ENCODE assay signal across 20 cellular contexts in the genomic region with DNA sequence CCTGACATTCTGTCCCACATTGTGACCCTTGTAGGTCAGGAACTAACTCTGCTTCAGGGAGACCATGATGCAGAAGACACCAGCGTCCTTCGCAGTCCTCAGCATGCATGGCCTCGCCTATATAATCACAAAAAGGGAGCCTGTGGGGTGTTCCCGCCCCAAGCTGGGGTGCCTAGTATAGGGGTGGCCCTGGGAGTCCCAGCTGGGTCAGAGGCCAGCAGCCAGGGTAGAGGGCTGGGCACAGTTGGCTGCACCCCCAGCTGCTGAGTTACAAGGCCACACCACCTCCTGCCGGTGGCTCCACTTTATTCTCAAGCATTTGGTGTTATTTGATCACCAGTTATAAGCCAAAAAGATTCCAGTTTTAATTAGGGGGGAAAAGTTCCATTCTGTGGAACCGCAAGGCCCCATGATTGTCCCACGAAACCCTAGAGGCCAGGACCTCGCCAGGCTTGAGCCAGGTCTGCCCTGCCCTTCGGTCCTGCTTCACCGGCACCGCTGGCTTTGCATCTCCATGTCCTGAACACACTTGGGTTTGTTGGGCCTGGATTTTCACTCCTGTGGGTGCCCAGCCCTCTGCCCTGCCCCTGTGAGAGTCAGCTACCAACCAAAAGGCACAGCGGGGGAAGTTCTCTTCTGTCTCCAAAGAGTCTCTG. TPM values are rescaled to one million over a fixed set of nuclear protein-coding genes. Genes with fewer than 3 reads are reported as not detected.
DNase-seq lines count a peak whose midpoint lies in the region; ATAC-seq, FAIRE-seq and TF ChIP-seq lines count a peak whose summit lies in the region.
"Had no signal": no experiment of that assay in that cellular context is flagged by ENCODE, and none has a peak within 500 bp of the region (broad histone marks: within the 10 kb centered on the region; RNA-seq: fewer than 3 reads in every experiment).

No MANE protein-coding gene starts in this region.

- H3K27ac ChIP-seq in RWPE2 (ENCODE audit: poor library complexity, severe bottlenecking), result peak overlapping the region; percentile 0
- H3K27ac ChIP-seq in keratinocyte (ENCODE audit: control insufficient read depth, insufficient read depth, low read length), result no peak overlapping the region
- no peak overlapping the region for H3K27ac ChIP-seq in MM.1S (ENCODE audit: low read length)
- H3K27ac ChIP-seq: C4-2B, thyroid gland had no signal

- H3K9me3 ChIP-seq in RWPE2 (ENCODE audit: severe bottlenecking) (peaks cover 4% of the 10 kb centered on the region), keratinocyte (ENCODE audit: control insufficient read depth, low read depth, low read length) (no peaks in the 10 kb centered on the region), MM.1S (replicated peaks; ENCODE audit: insufficient read depth, low read length) (no peaks in the 10 kb centered on the region)
- H3K9me3 ChIP-seq: esophagus squamous epithelium, SK-N-SH, thyroid gland had no signal

- H3K9me3 Mint-ChIP-seq in activated CD8-positive, alpha-beta T cell treated with anti-CD3 and anti-CD28 coated beads for 36 hours, result no peaks in the 10 kb centered on the region
- no peaks in the 10 kb centered on the region for H3K9me3 Mint-ChIP-seq in activated CD8-positive, alpha-beta T cell treated with anti-CD3 and anti-CD28 coated beads, Interleukin-2, amount 10 ng/mL, durations not matched to agents 7 days and 5 days (ENCODE audit: insufficient read depth)
- H3K9me3 Mint-ChIP-seq in stimulated activated effector memory CD8-positive, alpha-beta T cell treated with anti-CD3 and anti-CD28 coated beads, Interleukin-12 subunit alpha, Interleukin-12 subunit beta, amount 100 ng/mL, for 72 hours, result no peaks in the 10 kb centered on the region
- H3K9me3 Mint-ChIP-seq: HFFc6 had no signal

- dilution Hi-C loops in keratinocyte (cut with MboI; ENCODE audit: extremely low pct_ligation_motif_present, low sequenced_read_pairs), result no loop called here

- H3K27me3 ChIP-seq in RWPE2 (ENCODE audit: insufficient read depth, poor library complexity, severe bottlenecking) (no peaks in the 10 kb centered on the region), keratinocyte (ENCODE audit: control insufficient read depth, extremely low read depth, insufficient read depth, low read length) (no peaks in the 10 kb centered on the region), MM.1S (replicated peaks; ENCODE audit: insufficient read depth, low read length) (no peaks in the 10 kb centered on the region)
- H3K27me3 ChIP-seq: esophagus squamous epithelium, thyroid gland had no signal

- no peak for TF ChIP-seq CTCF in activated CD8-positive, alpha-beta T cell treated with anti-CD3 and anti-CD28 coated beads for 36 hours (IDR thresholded peaks at IDR 0.05)
- TF ChIP-seq CTCF in RWPE2 (IDR thresholded peaks at IDR 0.05; ENCODE audit: poor library complexity, severe bottlenecking) (no peak), keratinocyte (optimal IDR thresholded peaks at IDR 0.05 in 1 of 3, IDR thresholded peaks at IDR 0.05 in 1 of 3, conservative IDR thresholded peaks at IDR 0.05 in 1 of 3; ENCODE audit: extremely low read depth in 1 of 3, insufficient read depth in 2 of 3, low read length in 3 of 3) (peak in 1 of 3 experiments; percentile 21), MM.1S (IDR thresholded peaks at IDR 0.05; ENCODE audit: low read length) (no peak)

- no peaks in the 10 kb centered on the region for H3F3A ChIP-seq in MM.1S (ENCODE audit: insufficient read depth, low read length)

- peaks cover 13% of the 10 kb centered on the region for H3K4me1 ChIP-seq in RWPE2 (ENCODE audit: insufficient read depth, poor library complexity, severe bottlenecking)
- peaks cover 28% of the 10 kb centered on the region for H3K4me1 ChIP-seq in keratinocyte (ENCODE audit: control insufficient read depth, extremely low read depth, insufficient read depth, low read length)
- H3K4me1 ChIP-seq in MM.1S (ENCODE audit: low read length), result no peaks in the 10 kb centered on the region

- H3K4me1 Mint-ChIP-seq in activated CD8-positive, alpha-beta T cell treated with anti-CD3 and anti-CD28 coated beads for 36 hours (ENCODE audit: low read depth), result peaks cover 11% of the 10 kb centered on the region
- peaks cover 7% of the 10 kb centered on the region for H3K4me1 Mint-ChIP-seq in activated CD8-positive, alpha-beta T cell treated with anti-CD3 and anti-CD28 coated beads, Interleukin-2, amount 10 ng/mL, durations not matched to agents 7 days and 5 days (ENCODE audit: low read depth)
- no peaks in the 10 kb centered on the region for H3K4me1 Mint-ChIP-seq in stimulated activated effector memory CD8-positive, alpha-beta T cell treated with anti-CD3 and anti-CD28 coated beads, Interleukin-12 subunit alpha, Interleukin-12 subunit beta, amount 100 ng/mL, for 72 hours

- H3K27ac Mint-ChIP-seq in activated CD8-positive, alpha-beta T cell treated with anti-CD3 and anti-CD28 coated beads for 36 hours, result no peak overlapping the region
- H3K27ac Mint-ChIP-seq in activated CD8-positive, alpha-beta T cell treated with anti-CD3 and anti-CD28 coated beads, Interleukin-2, amount 10 ng/mL, durations not matched to agents 7 days and 5 days, result no peak overlapping the region
- H3K27ac Mint-ChIP-seq in stimulated activated effector memory CD8-positive, alpha-beta T cell treated with anti-CD3 and anti-CD28 coated beads, Interleukin-12 subunit alpha, Interleukin-12 subunit beta, amount 100 ng/mL, for 72 hours, result peak overlapping the region; percentile 17
- H3K27ac Mint-ChIP-seq: HFFc6 had no signal

- FAIRE-seq in keratinocyte (lab: Jason Lieb, UNC), result no peak
- FAIRE-seq: A204.1, astrocyte, TTC549 had no signal

- H4K20me1 ChIP-seq in keratinocyte (ENCODE audit: control insufficient read depth, extremely low read depth, insufficient read depth, low read length) (no peaks in the 10 kb centered on the region), MM.1S (ENCODE audit: insufficient read depth, low read length) (no peaks in the 10 kb centered on the region)

- POLR2A ChIA-PET in activated CD8-positive, alpha-beta T cell treated with anti-CD3 and anti-CD28 coated beads for 36 hours (lab: Charles Lee), result interaction anchor here (0.8 kb wide), 1 partner anchor 37 kb away, joined by 3 read pairs; no protein-coding TSS in a partner anchor
- POLR2A ChIA-PET in activated CD8-positive, alpha-beta T cell treated with anti-CD3 and anti-CD28 coated beads, Interleukin-2, amount 10 ng/mL, durations not matched to agents 7 days and 5 days (lab: Charles Lee), result no interaction called here

- H3K27me3 Mint-ChIP-seq in activated CD8-positive, alpha-beta T cell treated with anti-CD3 and anti-CD28 coated beads for 36 hours, result no peaks in the 10 kb centered on the region
- no peaks in the 10 kb centered on the region for H3K27me3 Mint-ChIP-seq in activated CD8-positive, alpha-beta T cell treated with anti-CD3 and anti-CD28 coated beads, Interleukin-2, amount 10 ng/mL, durations not matched to agents 7 days and 5 days (ENCODE audit: low read depth)

- peak; percentile 0 for DNase-seq in activated CD8-positive, alpha-beta T cell treated with anti-CD3 and anti-CD28 coated beads for 36 hours
- DNase-seq in activated CD8-positive, alpha-beta T cell treated with anti-CD3 and anti-CD28 coated beads, Interleukin-2, amount 10 ng/mL, durations not matched to agents 7 days and 5 days, result no peak
- DNase-seq in RWPE2 (ENCODE audit: low spot score) (peak; percentile 41), keratinocyte (ENCODE audit: low read depth, low spot score) (no peak), GM19240 (ENCODE audit: insufficient read length, low spot score) (no peak), MM.1S (no peak)
- DNase-seq in stimulated activated effector memory CD8-positive, alpha-beta T cell treated with anti-CD3 and anti-CD28 coated beads, Interleukin-12 subunit alpha, Interleukin-12 subunit beta, amount 100 ng/mL, for 72 hours (ENCODE audit: low spot score in 2 of 2), result no peak
- DNase-seq: DMS153; esophagus squamous epithelium; HFFc6; NCI-H2171; PC-3; SK-N-SH; stimulated activated CD4-positive, alpha-beta T cell treated with anti-CD3 and anti-CD28 coated beads, Interleukin-2, amount 100 ng/mL, for 48 hours had no signal

- CTCF ChIA-PET in activated CD8-positive, alpha-beta T cell treated with anti-CD3 and anti-CD28 coated beads for 36 hours (lab: Charles Lee), result interaction anchor here (1.3 kb wide), 1 partner anchor 41 kb away, joined by 4 read pairs; no protein-coding TSS in a partner anchor
- CTCF ChIA-PET in activated CD8-positive, alpha-beta T cell treated with anti-CD3 and anti-CD28 coated beads, Interleukin-2, amount 10 ng/mL, durations not matched to agents 7 days and 5 days (lab: Charles Lee), result interaction anchor here (0.9 kb wide), 1 partner anchor 14 kb away, joined by 4 read pairs; no protein-coding TSS in a partner anchor

- no peak overlapping the region for H3K4me3 ChIP-seq in RWPE2 (ENCODE audit: severe bottlenecking)
- H3K4me3 ChIP-seq in keratinocyte (ENCODE audit: control insufficient read depth in 2 of 3, extremely low read depth in 1 of 3, insufficient read depth in 2 of 3, low read depth in 1 of 3, low read length in 3 of 3), result peak overlapping the region in 1 of 3 experiments; percentile 27
- H3K4me3 ChIP-seq in MM.1S (ENCODE audit: low read length), result no peak overlapping the region
- H3K4me3 ChIP-seq: esophagus squamous epithelium, thyroid gland had no signal

- H3K9ac ChIP-seq in keratinocyte (ENCODE audit: control insufficient read depth, extremely low read depth, insufficient read depth, low read length) (no peak overlapping the region), MM.1S (ENCODE audit: low read length) (no peak overlapping the region)
- H3K9ac ChIP-seq: SK-N-SH had no signal

- peak overlapping the region; percentile 82 for H2AFZ ChIP-seq in keratinocyte (ENCODE audit: control insufficient read depth, low read length)
- H2AFZ ChIP-seq in MM.1S (ENCODE audit: low read length), result no peak overlapping the region

- no peak overlapping the region for H3K4me3 Mint-ChIP-seq in activated CD8-positive, alpha-beta T cell treated with anti-CD3 and anti-CD28 coated beads for 36 hours
- H3K4me3 Mint-ChIP-seq in activated CD8-positive, alpha-beta T cell treated with anti-CD3 and anti-CD28 coated beads, Interleukin-2, amount 10 ng/mL, durations not matched to agents 7 days and 5 days, result no peak overlapping the region
- no peak overlapping the region for H3K4me3 Mint-ChIP-seq in stimulated activated effector memory CD8-positive, alpha-beta T cell treated with anti-CD3 and anti-CD28 coated beads, Interleukin-12 subunit alpha, Interleukin-12 subunit beta, amount 100 ng/mL, for 72 hours
- H3K4me3 Mint-ChIP-seq: HFFc6 had no signal

- no peak for ATAC-seq in activated CD8-positive, alpha-beta T cell treated with anti-CD3 and anti-CD28 coated beads for 36 hours
- ATAC-seq in activated CD8-positive, alpha-beta T cell treated with anti-CD3 and anti-CD28 coated beads, Interleukin-2, amount 10 ng/mL, durations not matched to agents 7 days and 5 days, result no peak
- ATAC-seq in RWPE2 (ENCODE audit: low read depth) (no peak), HG02759 (IDR thresholded peaks at IDR 0.05; ENCODE audit: unreplicated experiment) (no peak)
- ATAC-seq in stimulated activated effector memory CD8-positive, alpha-beta T cell treated with anti-CD3 and anti-CD28 coated beads, Interleukin-12 subunit alpha, Interleukin-12 subunit beta, amount 100 ng/mL, for 72 hours, result no peak
- ATAC-seq: PC-3 had no signal

- H3K4me2 ChIP-seq in keratinocyte (ENCODE audit: control insufficient read depth, extremely low read depth, insufficient read depth, low read depth, low read length), result peak overlapping the region; percentile 62
- H3K4me2 ChIP-seq in MM.1S (ENCODE audit: low read depth, low read length), result no peak overlapping the region
- H3K4me2 ChIP-seq: SK-N-SH had no signal

- H3K36me3 Mint-ChIP-seq in activated CD8-positive, alpha-beta T cell treated with anti-CD3 and anti-CD28 coated beads for 36 hours (ENCODE audit: low read depth), result peaks cover 1% of the 10 kb centered on the region
- no peaks in the 10 kb centered on the region for H3K36me3 Mint-ChIP-seq in activated CD8-positive, alpha-beta T cell treated with anti-CD3 and anti-CD28 coated beads, Interleukin-2, amount 10 ng/mL, durations not matched to agents 7 days and 5 days (ENCODE audit: low read depth)
- no peaks in the 10 kb centered on the region for H3K36me3 Mint-ChIP-seq in stimulated activated effector memory CD8-positive, alpha-beta T cell treated with anti-CD3 and anti-CD28 coated beads, Interleukin-12 subunit alpha, Interleukin-12 subunit beta, amount 100 ng/mL, for 72 hours

- H3K9me1 ChIP-seq in keratinocyte (ENCODE audit: control insufficient read depth, extremely low read depth, insufficient read depth, low read length), result no peaks in the 10 kb centered on the region

- no peaks in the 10 kb centered on the region for H3K79me2 ChIP-seq in keratinocyte (ENCODE audit: control insufficient read depth, insufficient read depth, low read length)
- no peaks in the 10 kb centered on the region for H3K79me2 ChIP-seq in MM.1S (ENCODE audit: low read length)

- no peaks in the 10 kb centered on the region for H3K9me2 ChIP-seq in MM.1S (replicated peaks; ENCODE audit: insufficient read depth, low read length)
- H3K9me2 ChIP-seq: SK-N-SH had no signal

- intact Hi-C loops in activated CD8-positive, alpha-beta T cell treated with anti-CD3 and anti-CD28 coated beads for 36 hours (cut with micrococcal nuclease), result no loop called here

- H3K36me3 ChIP-seq in RWPE2 (ENCODE audit: low read depth) (no peaks in the 10 kb centered on the region; the same call in 1 of the 2 replicates), keratinocyte (ENCODE audit: control insufficient read depth in 2 of 2, extremely low read depth in 1 of 2, insufficient read depth in 2 of 2, low read length in 2 of 2) (no peaks in the 10 kb centered on the region), MM.1S (replicated peaks; ENCODE audit: insufficient read depth, low read length) (no peaks in the 10 kb centered on the region)
- H3K36me3 ChIP-seq: esophagus squamous epithelium, thyroid gland had no signal

RNA-seq across cellular contexts. Expression of a gene that starts 15.0 kb away (rescaled TPM):
- 10 to 100 TPM; 16.2 to 17.4 TPM for total RNA-seq in activated CD8-positive, alpha-beta T cell treated with anti-CD3 and anti-CD28 coated beads for 36 hours
- 10 to 100 TPM in 1 of 2 experiments, 1 to 10 TPM in 1; 9.7 to 10.3 TPM for total RNA-seq in activated CD8-positive, alpha-beta T cell treated with anti-CD3 and anti-CD28 coated beads, Interleukin-2, amount 10 ng/mL, durations not matched to agents 7 days and 5 days
- 2.0 to 4.1 TPM (median 2.4 TPM) in 3 replicates for polyA plus RNA-seq in keratinocyte
- 5.8 TPM for polyA plus RNA-seq in keratinocyte (2011; ENCODE audit: low read depth)
- 1.2 and 2.9 TPM in 2 replicates for polyA plus RNA-seq in keratinocyte (2011; cell fraction: cytosol; rRNA removed)
- polyA plus RNA-seq in keratinocyte (2011; cell fraction: nucleus; rRNA removed), result 1.8 and 2.1 TPM in 2 replicates
- 7.2 and 8.4 TPM in 2 replicates for polyA plus RNA-seq in keratinocyte (2012; ENCODE audit: low replicate concordance)
- 0.49 to 2.0 TPM (median 1.2 TPM) in 3 replicates for polyA minus RNA-seq in keratinocyte
- polyA minus RNA-seq in keratinocyte (2011; cell fraction: cytosol; rRNA and poly(A)+ RNA removed), result 11.3 TPM
- 2.2 and 3.4 TPM in 2 replicates for polyA minus RNA-seq in keratinocyte (2011; cell fraction: nucleus; rRNA and poly(A)+ RNA removed)

RNA-seq across cellular contexts. Expression of a gene that starts 15.0 kb away (rescaled TPM):
- 10 to 100 TPM; 14.7 to 17.4 TPM for total RNA-seq in activated CD8-positive, alpha-beta T cell treated with anti-CD3 and anti-CD28 coated beads for 36 hours
- total RNA-seq in activated CD8-positive, alpha-beta T cell treated with anti-CD3 and anti-CD28 coated beads, Interleukin-2, amount 10 ng/mL, durations not matched to agents 7 days and 5 days, result 10 to 100 TPM; 16.1 to 17.0 TPM
- 12.9 to 23.4 TPM (median 18.2 TPM) in 3 replicates for polyA plus RNA-seq in keratinocyte
- 6.1 TPM for polyA plus RNA-seq in keratinocyte (2011; ENCODE audit: low read depth)
- 9.3 and 14.5 TPM in 2 replicates for polyA plus RNA-seq in keratinocyte (2011; cell fraction: cytosol; rRNA removed)
- 32.8 and 44.8 TPM in 2 replicates for polyA plus RNA-seq in keratinocyte (2011; cell fraction: nucleus; rRNA removed)
- polyA plus RNA-seq in keratinocyte (2012; ENCODE audit: low replicate concordance), result 16.5 and 19.8 TPM in 2 replicates
- polyA minus RNA-seq in keratinocyte, result 26.9 to 120 TPM (median 32.7 TPM) in 3 replicates
- polyA minus RNA-seq in keratinocyte (2011; cell fraction: cytosol; rRNA and poly(A)+ RNA removed), result 13.6 TPM
- 19.3 and 28.2 TPM in 2 replicates for polyA minus RNA-seq in keratinocyte (2011; cell fraction: nucleus; rRNA and poly(A)+ RNA removed)

Comparison
In these comparisons a context has a peak if more than half of its experiments do, and no peak if none do; other contexts are left out.
1. DNase-seq: peak in activated CD8-positive, alpha-beta T cell treated with anti-CD3 and anti-CD28 coated beads for 36 hours (single experiment) and RWPE2 (single experiment); none in activated CD8-positive, alpha-beta T cell treated with anti-CD3 and anti-CD28 coated beads, Interleukin-2, amount 10 ng/mL, durations not matched to agents 7 days and 5 days (single experiment), keratinocyte (single experiment), stimulated activated effector memory CD8-positive, alpha-beta T cell treated with anti-CD3 and anti-CD28 coated beads, Interleukin-12 subunit alpha, Interleukin-12 subunit beta, amount 100 ng/mL, for 72 hours (0 of 2), GM19240 (single experiment) and MM.1S (single experiment).